14 cellular contexts compared by ENCODE assay signal in the genomic region with DNA sequence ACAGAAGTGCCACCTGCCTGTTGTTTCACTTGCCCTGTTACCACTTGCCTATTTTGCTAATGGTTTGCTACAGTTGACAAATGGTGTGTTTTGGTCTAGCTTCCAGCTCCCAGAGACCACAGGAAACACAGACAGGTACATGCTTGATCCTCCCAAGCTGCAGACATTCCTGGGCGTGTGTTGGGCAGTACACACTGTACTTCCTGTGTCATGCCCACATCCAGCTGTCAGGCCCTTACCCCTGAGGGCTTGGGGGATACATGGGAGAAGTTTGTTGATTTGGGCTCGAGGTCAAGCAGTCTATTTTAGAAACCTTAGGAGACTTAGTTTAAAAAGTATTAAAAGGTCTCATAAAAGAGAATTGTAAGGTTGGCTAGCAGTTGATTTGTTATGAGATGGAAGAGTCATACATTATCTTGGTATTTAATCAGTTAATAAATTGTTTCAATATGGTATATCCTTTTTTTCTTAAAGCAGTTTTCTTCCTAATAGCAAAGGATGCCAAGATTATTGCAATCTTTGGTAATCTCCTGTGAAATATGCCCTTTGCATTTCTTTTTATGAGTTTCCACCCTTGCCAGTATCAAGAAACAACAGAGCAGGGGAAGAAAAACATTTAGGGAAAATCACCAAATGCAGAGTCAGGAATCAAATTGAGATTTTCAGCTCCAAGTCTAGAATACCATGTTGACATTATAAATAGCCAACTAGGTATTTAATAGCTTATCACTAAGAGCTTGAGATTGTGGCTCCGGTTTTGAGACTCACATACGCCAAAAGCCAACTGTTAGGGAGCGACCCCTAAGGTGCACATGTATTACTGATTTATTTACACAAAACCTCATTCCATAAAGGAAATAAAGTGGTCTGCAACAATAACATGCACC. TPM values are rescaled to one million over a fixed set of nuclear protein-coding genes. Genes with fewer than 3 reads are reported as not detected.
DNase-seq lines count a peak whose midpoint lies in the region; ATAC-seq and TF ChIP-seq lines count a peak whose summit lies in the region.
"Had no signal": no experiment of that assay in that cellular context is flagged by ENCODE, and none has a peak within 500 bp of the region (broad histone marks: within the 10 kb centered on the region; RNA-seq: fewer than 3 reads in every experiment).

No MANE protein-coding gene starts in this region.

- no peak for TF ChIP-seq CTCF in HEK293 (tag by site-specific recombination; IDR thresholded peaks at IDR 0.05)
- TF ChIP-seq CTCF in gastrocnemius medialis (IDR thresholded peaks at IDR 0.05 in 4 of 5, conservative IDR thresholded peaks at IDR 0.05 in 1 of 5): no peak

- no peak overlapping the region for H3K27ac Mint-ChIP-seq in activated CD4-positive, alpha-beta memory T cell treated with anti-CD3 and anti-CD28 coated beads, Interleukin-2, amount 10 ng/mL, durations not matched to agents 7 days and 5 days
- H3K27ac Mint-ChIP-seq: activated naive CD8-positive, alpha-beta T cell treated with anti-CD3 and anti-CD28 coated beads for 36 hours had no signal

- no peaks in the 10 kb centered on the region for H3K9me3 ChIP-seq in HEK293 (ENCODE audit: control insufficient read depth, insufficient read depth, low read depth, low read length)
- H3K9me3 ChIP-seq in SK-N-MC (ENCODE audit: low read depth, low read length): no peaks in the 10 kb centered on the region
- no peaks in the 10 kb centered on the region for H3K9me3 ChIP-seq in gastrocnemius medialis
- H3K9me3 ChIP-seq: neutrophil had no signal

- H3K27me3 ChIP-seq in gastrocnemius medialis: no peaks in the 10 kb centered on the region
- H3K27me3 ChIP-seq: neutrophil had no signal

- CTCF ChIA-PET in HEK293 (lab: Yijun Ruan, JAX): interaction anchor here (0.6 to 4.8 kb wide), 3 partner anchors 143 to 1078 kb away, joined by 4 to 36 read pairs (median 9); no protein-coding TSS in a partner anchor
- CTCF ChIA-PET in activated CD4-positive, alpha-beta memory T cell treated with anti-CD3 and anti-CD28 coated beads, Interleukin-2, amount 10 ng/mL, durations not matched to agents 7 days and 5 days (lab: Charles Lee): interaction anchor here (1.2 kb wide), 1 partner anchor 1004 kb away, joined by 5 read pairs; no protein-coding TSS in a partner anchor

- no peak overlapping the region for H3K4me3 Mint-ChIP-seq in activated CD4-positive, alpha-beta memory T cell treated with anti-CD3 and anti-CD28 coated beads, Interleukin-2, amount 10 ng/mL, durations not matched to agents 7 days and 5 days
- H3K4me3 Mint-ChIP-seq: activated naive CD8-positive, alpha-beta T cell treated with anti-CD3 and anti-CD28 coated beads for 36 hours had no signal

- intact Hi-C loops in gastrocnemius medialis (cut with DNase I; ENCODE audit: low total_unique reads) (loop anchor here (5.0 to 10.0 kb wide), 7 partner anchors 143 to 1206 kb away; no protein-coding TSS in a partner anchor), posterior cingulate gyrus (cut with DNase I) (loop anchor here (5.0 to 10.0 kb wide), 3 partner anchors 68 to 1006 kb away; no protein-coding TSS in a partner anchor)

- peaks cover 13% of the 10 kb centered on the region for H3K4me1 Mint-ChIP-seq in activated CD4-positive, alpha-beta memory T cell treated with anti-CD3 and anti-CD28 coated beads, Interleukin-2, amount 10 ng/mL, durations not matched to agents 7 days and 5 days

- H3K4me1 ChIP-seq in HEK293 (ENCODE audit: control insufficient read depth, insufficient read depth, low read length) (peaks cover 7% of the 10 kb centered on the region; the same call in 1 of the 2 replicates), gastrocnemius medialis (peaks cover 8 to 12% of the 10 kb centered on the region in 2 donors)

- POLR2A ChIA-PET in HEK293 (lab: Yijun Ruan, JAX): no interaction called here
- POLR2A ChIA-PET in activated CD4-positive, alpha-beta memory T cell treated with anti-CD3 and anti-CD28 coated beads, Interleukin-2, amount 10 ng/mL, durations not matched to agents 7 days and 5 days (lab: Charles Lee): interaction anchor here (0.8 kb wide), 1 partner anchor 29 kb away, joined by 3 read pairs; no protein-coding TSS in a partner anchor

- H3K27ac ChIP-seq in HEK293 (ENCODE audit: extremely low read depth, low read depth, low read length) (no peak overlapping the region), SK-N-MC (peak overlapping the region; percentile 87), gastrocnemius medialis (peak overlapping the region in 2 of 4 donors; percentile 21 to 30)
- H3K27ac ChIP-seq: KMS-11, neutrophil had no signal

- H3K36me3 Mint-ChIP-seq in activated CD4-positive, alpha-beta memory T cell treated with anti-CD3 and anti-CD28 coated beads, Interleukin-2, amount 10 ng/mL, durations not matched to agents 7 days and 5 days (ENCODE audit: low read depth): no peaks in the 10 kb centered on the region
- H3K36me3 Mint-ChIP-seq: activated naive CD8-positive, alpha-beta T cell treated with anti-CD3 and anti-CD28 coated beads for 36 hours had no signal

- H3K9me3 Mint-ChIP-seq in activated CD4-positive, alpha-beta memory T cell treated with anti-CD3 and anti-CD28 coated beads, Interleukin-2, amount 10 ng/mL, durations not matched to agents 7 days and 5 days: peaks cover 2% of the 10 kb centered on the region

- DNase-seq in SK-N-MC (ENCODE audit: low read depth, low spot score) (no peak), fibroblast of peridontal ligament (ENCODE audit: extremely low read depth) (peak; percentile 33), gastrocnemius medialis (peak; percentile 16 to 36), posterior cingulate gyrus (no peak)
- DNase-seq in activated CD4-positive, alpha-beta memory T cell treated with anti-CD3 and anti-CD28 coated beads, Interleukin-2, amount 10 ng/mL, durations not matched to agents 7 days and 5 days: no peak
- DNase-seq in activated CD4-positive, alpha-beta T cell treated with anti-CD3 and anti-CD28 coated beads for 1 hour: no peak
- no peak for DNase-seq in activated naive CD4-positive, alpha-beta T cell treated with Interleukin-2 at 50 U/mL for 16 hours
- DNase-seq: activated CD4-positive, alpha-beta T cell treated with anti-CD3 and anti-CD28 coated beads, Interleukin-2, amount 50 U/mL, for 48 hours; activated naive CD8-positive, alpha-beta T cell treated with anti-CD3 and anti-CD28 coated beads for 36 hours; HCEC 1CT; stimulated activated CD4-positive, alpha-beta T cell treated with anti-CD3 and anti-CD28 coated beads, Interleukin-4, amount 100 ng/mL, for 24 hours had no signal

- peak; percentile 27 to 63 for ATAC-seq in gastrocnemius medialis

- H3K4me3 ChIP-seq in HEK293 (ENCODE audit: low read depth, low read length) (no peak overlapping the region), SK-N-MC (peak overlapping the region; percentile 49), gastrocnemius medialis (no peak overlapping the region)

- no peaks in the 10 kb centered on the region for H3K27me3 Mint-ChIP-seq in activated CD4-positive, alpha-beta memory T cell treated with anti-CD3 and anti-CD28 coated beads, Interleukin-2, amount 10 ng/mL, durations not matched to agents 7 days and 5 days
- H3K27me3 Mint-ChIP-seq: activated naive CD8-positive, alpha-beta T cell treated with anti-CD3 and anti-CD28 coated beads for 36 hours had no signal

- H3K36me3 ChIP-seq in HEK293 (ENCODE audit: control insufficient read depth in 2 of 2, insufficient read depth in 1 of 2, low read length in 2 of 2): no peaks in the 10 kb centered on the region
- H3K36me3 ChIP-seq in SK-N-MC (ENCODE audit: insufficient read depth, low read length): no peaks in the 10 kb centered on the region
- no peaks in the 10 kb centered on the region for H3K36me3 ChIP-seq in gastrocnemius medialis
- H3K36me3 ChIP-seq: neutrophil had no signal

- TF ChIP-seq POLR2A in gastrocnemius medialis (IDR thresholded peaks at IDR 0.05): no peak

- H3K9ac ChIP-seq in SK-N-MC (ENCODE audit: insufficient read length): no peak overlapping the region
- H3K9ac ChIP-seq: KMS-11 had no signal

- in situ Hi-C loops in gastrocnemius medialis (cut with MboI; ENCODE audit: low sequenced_read_pairs in 4 of 4): loop anchor here (10.0 to 25.0 kb wide), 6 partner anchors 563 to 1216 kb away; no protein-coding TSS in a partner anchor

TF ChIP-seq in HEK293, 187 proteins besides CTCF, POLR2A, EP300 and RAD21:
- TF ChIP-seq MYNN (tag by site-specific recombination; IDR thresholded peaks at IDR 0.05; ENCODE audit: borderline replicate concordance) (no peak), MZF1 (tag by site-specific recombination; IDR thresholded peaks at IDR 0.05; ENCODE audit: borderline replicate concordance) (peak; percentile 62; the same call in 1 of the 2 replicates), ZBTB48 (tag by site-specific recombination; IDR thresholded peaks at IDR 0.05) (peak; percentile 72; the same call in 1 of the 2 replicates)
TF ChIP-seq in HEK293: peak in this region for 2.

RNA-seq across cellular contexts. Expression of a gene that starts 52.3 kb away (rescaled TPM):
- under 1 TPM in 3 of 4 donors, not detected in 1; 0.10 to 0.56 (median 0.22) TPM for total RNA-seq in gastrocnemius medialis
- under 1 TPM; 0.75 to 0.88 TPM for total RNA-seq in activated CD4-positive, alpha-beta memory T cell treated with anti-CD3 and anti-CD28 coated beads, Interleukin-2, amount 10 ng/mL, durations not matched to agents 7 days and 5 days

Comparison
In these comparisons a context has a peak if more than half of its experiments do, and no peak if none do; other contexts are left out.
1. DNase-seq: peak in fibroblast of peridontal ligament (single experiment) and gastrocnemius medialis (2 of 2); none in SK-N-MC (single experiment), activated CD4-positive, alpha-beta memory T cell treated with anti-CD3 and anti-CD28 coated beads, Interleukin-2, amount 10 ng/mL, durations not matched to agents 7 days and 5 days (single experiment), posterior cingulate gyrus (0 of 10), activated CD4-positive, alpha-beta T cell treated with anti-CD3 and anti-CD28 coated beads for 1 hour (single experiment) and activated naive CD4-positive, alpha-beta T cell treated with Interleukin-2 at 50 U/mL for 16 hours (single experiment).